In the genomic region with DNA sequence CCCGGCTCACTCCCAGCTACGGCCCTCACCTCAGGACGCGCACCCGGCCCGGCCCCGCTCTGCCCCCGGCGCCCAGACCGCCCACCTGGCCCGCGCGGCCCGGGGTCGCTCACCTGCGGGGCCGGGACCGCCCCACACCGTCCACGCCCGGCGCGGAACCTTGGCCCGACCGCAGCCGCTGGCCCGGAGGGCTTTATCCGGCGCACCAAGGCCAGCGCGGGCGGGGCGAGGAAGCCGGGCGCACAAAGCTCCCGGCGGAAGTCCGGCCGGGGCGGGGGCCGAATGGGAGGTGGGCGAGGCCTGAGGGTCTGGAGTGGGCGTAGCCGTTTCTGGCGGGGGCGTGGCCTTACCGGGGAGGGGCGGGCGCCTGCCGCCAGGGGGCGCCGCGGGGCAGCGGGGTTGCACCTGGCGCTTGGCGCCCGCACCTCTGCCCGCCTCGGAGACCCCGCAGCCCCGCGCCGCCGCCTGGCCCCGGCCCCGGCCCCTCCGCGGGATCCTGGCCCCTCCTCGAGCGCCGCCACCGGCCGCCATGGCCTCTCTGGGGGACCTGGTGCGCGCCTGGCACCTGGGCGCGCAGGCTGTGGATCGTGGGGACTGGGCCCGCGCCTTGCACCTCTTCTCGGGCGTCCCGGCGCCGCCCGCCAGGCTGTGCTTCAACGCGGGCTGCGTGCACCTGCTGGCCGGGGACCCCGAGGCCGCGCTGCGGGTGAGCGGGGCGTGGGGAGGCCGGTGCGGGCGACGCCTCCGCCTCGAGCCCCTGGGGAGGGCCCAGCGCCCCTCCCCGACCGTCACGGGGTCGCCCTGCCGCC, we compare ENCODE assay signal across 1 cellular context.
A peak's percentile ranks its signal among the peaks of the same experiment; 100 is the strongest.
TF ChIP-seq lines count a peak whose summit lies in the region.

A gene with protein sequence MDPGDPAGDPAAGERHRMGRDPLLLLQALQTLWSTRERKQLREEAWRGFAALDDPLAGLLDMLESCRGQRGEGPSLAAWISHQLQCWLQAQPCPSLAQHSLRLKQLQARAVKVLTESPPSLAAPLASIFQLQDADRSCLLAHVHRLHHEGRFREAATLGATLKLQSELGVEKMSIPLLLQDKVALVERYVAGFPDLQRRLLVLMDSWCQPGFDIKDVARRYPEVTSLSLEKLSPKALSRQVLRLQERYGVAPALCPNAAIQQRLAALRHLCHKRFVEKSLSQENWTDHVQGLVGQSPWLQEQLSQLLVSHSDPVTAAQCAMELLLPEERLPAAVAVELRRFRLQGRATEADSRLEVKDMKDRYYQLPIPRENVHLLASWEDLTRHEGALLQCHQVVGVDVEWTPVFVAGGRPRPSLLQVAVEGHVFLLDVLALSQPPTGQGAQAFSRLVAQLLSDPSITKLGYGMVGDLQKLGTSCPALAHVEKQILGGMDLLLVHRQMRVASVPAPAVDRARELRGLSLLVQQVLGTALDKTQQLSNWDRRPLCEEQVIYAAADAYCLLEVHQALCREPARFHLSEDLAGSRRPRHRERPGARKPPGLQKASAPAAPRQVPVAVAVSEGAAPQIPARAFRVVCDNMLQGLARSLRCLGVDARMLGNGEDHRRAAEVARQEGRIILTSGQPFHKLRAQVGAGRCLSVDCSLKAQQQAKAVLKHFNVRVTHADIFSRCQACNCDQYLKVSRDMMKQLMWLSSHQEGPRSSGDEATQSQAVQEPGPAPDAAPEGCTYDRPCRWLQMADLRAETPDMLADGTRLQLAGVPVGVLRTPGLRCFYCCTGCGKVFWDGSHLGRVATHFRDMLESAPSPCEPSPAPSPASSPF (minus strand): TSS at position 162 of the 809 bp plus-strand sequence. CDS start 27,805 bp downstream, outside the sequence.
A gene with protein sequence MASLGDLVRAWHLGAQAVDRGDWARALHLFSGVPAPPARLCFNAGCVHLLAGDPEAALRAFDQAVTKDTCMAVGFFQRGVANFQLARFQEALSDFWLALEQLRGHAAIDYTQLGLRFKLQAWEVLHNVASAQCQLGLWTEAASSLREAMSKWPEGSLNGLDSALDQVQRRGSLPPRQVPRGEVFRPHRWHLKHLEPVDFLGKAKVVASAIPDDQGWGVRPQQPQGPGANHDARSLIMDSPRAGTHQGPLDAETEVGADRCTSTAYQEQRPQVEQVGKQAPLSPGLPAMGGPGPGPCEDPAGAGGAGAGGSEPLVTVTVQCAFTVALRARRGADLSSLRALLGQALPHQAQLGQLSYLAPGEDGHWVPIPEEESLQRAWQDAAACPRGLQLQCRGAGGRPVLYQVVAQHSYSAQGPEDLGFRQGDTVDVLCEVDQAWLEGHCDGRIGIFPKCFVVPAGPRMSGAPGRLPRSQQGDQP (plus strand): TSS at position 393 of the 809 bp plus-strand sequence. CDS start 137 bp downstream, at position 530.

TF ChIP-seq in HepG2, 621 proteins besides CTCF, POLR2A, EP300 and RAD21 (continued from another document and continues in another):
- TF ChIP-seq, protein P1, sequence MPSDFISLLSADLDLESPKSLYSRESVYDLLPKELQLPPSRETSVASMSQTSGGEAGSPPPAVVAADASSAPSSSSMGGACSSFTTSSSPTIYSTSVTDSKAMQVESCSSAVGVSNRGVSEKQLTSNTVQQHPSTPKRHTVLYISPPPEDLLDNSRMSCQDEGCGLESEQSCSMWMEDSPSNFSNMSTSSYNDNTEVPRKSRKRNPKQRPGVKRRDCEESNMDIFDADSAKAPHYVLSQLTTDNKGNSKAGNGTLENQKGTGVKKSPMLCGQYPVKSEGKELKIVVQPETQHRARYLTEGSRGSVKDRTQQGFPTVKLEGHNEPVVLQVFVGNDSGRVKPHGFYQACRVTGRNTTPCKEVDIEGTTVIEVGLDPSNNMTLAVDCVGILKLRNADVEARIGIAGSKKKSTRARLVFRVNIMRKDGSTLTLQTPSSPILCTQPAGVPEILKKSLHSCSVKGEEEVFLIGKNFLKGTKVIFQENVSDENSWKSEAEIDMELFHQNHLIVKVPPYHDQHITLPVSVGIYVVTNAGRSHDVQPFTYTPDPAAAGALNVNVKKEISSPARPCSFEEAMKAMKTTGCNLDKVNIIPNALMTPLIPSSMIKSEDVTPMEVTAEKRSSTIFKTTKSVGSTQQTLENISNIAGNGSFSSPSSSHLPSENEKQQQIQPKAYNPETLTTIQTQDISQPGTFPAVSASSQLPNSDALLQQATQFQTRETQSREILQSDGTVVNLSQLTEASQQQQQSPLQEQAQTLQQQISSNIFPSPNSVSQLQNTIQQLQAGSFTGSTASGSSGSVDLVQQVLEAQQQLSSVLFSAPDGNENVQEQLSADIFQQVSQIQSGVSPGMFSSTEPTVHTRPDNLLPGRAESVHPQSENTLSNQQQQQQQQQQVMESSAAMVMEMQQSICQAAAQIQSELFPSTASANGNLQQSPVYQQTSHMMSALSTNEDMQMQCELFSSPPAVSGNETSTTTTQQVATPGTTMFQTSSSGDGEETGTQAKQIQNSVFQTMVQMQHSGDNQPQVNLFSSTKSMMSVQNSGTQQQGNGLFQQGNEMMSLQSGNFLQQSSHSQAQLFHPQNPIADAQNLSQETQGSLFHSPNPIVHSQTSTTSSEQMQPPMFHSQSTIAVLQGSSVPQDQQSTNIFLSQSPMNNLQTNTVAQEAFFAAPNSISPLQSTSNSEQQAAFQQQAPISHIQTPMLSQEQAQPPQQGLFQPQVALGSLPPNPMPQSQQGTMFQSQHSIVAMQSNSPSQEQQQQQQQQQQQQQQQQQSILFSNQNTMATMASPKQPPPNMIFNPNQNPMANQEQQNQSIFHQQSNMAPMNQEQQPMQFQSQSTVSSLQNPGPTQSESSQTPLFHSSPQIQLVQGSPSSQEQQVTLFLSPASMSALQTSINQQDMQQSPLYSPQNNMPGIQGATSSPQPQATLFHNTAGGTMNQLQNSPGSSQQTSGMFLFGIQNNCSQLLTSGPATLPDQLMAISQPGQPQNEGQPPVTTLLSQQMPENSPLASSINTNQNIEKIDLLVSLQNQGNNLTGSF (CRISPR knock-in tag; IDR thresholded peaks at IDR 0.05): no peak
- TF ChIP-seq KAT7 (CRISPR knock-in tag; IDR thresholded peaks at IDR 0.05; ENCODE audit: borderline replicate concordance): peak; percentile 71; the same call in 1 of the 2 replicates
- TF ChIP-seq, protein P2, sequence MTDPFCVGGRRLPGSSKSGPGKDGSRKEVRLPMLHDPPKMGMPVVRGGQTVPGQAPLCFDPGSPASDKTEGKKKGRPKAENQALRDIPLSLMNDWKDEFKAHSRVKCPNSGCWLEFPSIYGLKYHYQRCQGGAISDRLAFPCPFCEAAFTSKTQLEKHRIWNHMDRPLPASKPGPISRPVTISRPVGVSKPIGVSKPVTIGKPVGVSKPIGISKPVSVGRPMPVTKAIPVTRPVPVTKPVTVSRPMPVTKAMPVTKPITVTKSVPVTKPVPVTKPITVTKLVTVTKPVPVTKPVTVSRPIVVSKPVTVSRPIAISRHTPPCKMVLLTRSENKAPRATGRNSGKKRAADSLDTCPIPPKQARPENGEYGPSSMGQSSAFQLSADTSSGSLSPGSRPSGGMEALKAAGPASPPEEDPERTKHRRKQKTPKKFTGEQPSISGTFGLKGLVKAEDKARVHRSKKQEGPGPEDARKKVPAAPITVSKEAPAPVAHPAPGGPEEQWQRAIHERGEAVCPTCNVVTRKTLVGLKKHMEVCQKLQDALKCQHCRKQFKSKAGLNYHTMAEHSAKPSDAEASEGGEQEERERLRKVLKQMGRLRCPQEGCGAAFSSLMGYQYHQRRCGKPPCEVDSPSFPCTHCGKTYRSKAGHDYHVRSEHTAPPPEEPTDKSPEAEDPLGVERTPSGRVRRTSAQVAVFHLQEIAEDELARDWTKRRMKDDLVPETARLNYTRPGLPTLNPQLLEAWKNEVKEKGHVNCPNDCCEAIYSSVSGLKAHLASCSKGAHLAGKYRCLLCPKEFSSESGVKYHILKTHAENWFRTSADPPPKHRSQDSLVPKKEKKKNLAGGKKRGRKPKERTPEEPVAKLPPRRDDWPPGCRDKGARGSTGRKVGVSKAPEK (CRISPR knock-in tag; IDR thresholded peaks at IDR 0.05; ENCODE audit: borderline replicate concordance): no peak
- TF ChIP-seq, protein P3, sequence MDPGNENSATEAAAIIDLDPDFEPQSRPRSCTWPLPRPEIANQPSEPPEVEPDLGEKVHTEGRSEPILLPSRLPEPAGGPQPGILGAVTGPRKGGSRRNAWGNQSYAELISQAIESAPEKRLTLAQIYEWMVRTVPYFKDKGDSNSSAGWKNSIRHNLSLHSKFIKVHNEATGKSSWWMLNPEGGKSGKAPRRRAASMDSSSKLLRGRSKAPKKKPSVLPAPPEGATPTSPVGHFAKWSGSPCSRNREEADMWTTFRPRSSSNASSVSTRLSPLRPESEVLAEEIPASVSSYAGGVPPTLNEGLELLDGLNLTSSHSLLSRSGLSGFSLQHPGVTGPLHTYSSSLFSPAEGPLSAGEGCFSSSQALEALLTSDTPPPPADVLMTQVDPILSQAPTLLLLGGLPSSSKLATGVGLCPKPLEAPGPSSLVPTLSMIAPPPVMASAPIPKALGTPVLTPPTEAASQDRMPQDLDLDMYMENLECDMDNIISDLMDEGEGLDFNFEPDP (CRISPR knock-in tag; conservative IDR thresholded peaks at IDR 0.05): no peak
- no peak for TF ChIP-seq TBL1XR1 (IDR thresholded peaks at IDR 0.05; ENCODE audit: borderline replicate concordance, low read length, partially characterized antibody)
- no peak; the same call in 1 of the 2 replicates for TF ChIP-seq ZZZ3 (CRISPR knock-in tag; IDR thresholded peaks at IDR 0.05; ENCODE audit: borderline replicate concordance)
- no peak for TF ChIP-seq EZH2 (conservative IDR thresholded peaks at IDR 0.05; ENCODE audit: low read depth, low read length)
- TF ChIP-seq, protein P4, sequence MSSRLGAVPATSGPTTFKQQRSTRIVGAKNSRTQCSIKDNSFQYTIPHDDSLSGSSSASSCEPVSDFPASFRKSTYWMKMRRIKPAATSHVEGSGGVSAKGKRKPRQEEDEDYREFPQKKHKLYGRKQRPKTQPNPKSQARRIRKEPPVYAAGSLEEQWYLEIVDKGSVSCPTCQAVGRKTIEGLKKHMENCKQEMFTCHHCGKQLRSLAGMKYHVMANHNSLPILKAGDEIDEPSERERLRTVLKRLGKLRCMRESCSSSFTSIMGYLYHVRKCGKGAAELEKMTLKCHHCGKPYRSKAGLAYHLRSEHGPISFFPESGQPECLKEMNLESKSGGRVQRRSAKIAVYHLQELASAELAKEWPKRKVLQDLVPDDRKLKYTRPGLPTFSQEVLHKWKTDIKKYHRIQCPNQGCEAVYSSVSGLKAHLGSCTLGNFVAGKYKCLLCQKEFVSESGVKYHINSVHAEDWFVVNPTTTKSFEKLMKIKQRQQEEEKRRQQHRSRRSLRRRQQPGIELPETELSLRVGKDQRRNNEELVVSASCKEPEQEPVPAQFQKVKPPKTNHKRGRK (CRISPR knock-in tag; IDR thresholded peaks at IDR 0.05): no peak
- TF ChIP-seq LCORL (IDR thresholded peaks at IDR 0.05): no peak
- TF ChIP-seq LCORL (CRISPR knock-in tag; IDR thresholded peaks at IDR 0.05): peak; percentile 79
- no peak for TF ChIP-seq ZNF260 (CRISPR knock-in tag; IDR thresholded peaks at IDR 0.05; ENCODE audit: borderline replicate concordance, low read depth)
- 0 out of 2 replicates have a peak, but pooled peaks have one; percentile 7 for TF ChIP-seq FOSL1 (CRISPR knock-in tag; IDR thresholded peaks at IDR 0.05; ENCODE audit: borderline replicate concordance)
- TF ChIP-seq MLLT10 (CRISPR knock-in tag; IDR thresholded peaks at IDR 0.05): no peak
- TF ChIP-seq KLF16 (CRISPR knock-in tag; IDR thresholded peaks at IDR 0.05): peak in 1 of 2 experiments; percentile 91; a peak in 2 of 4 replicates
- TF ChIP-seq ZNF468 (CRISPR knock-in tag; IDR thresholded peaks at IDR 0.05): 0 out of 2 replicates have a peak, but pooled peaks have one; percentile 13
- peak; percentile 57; the same call in 1 of the 2 replicates for TF ChIP-seq ZNF841 (CRISPR knock-in tag; IDR thresholded peaks at IDR 0.05; ENCODE audit: borderline replicate concordance)
- TF ChIP-seq, protein P5, sequence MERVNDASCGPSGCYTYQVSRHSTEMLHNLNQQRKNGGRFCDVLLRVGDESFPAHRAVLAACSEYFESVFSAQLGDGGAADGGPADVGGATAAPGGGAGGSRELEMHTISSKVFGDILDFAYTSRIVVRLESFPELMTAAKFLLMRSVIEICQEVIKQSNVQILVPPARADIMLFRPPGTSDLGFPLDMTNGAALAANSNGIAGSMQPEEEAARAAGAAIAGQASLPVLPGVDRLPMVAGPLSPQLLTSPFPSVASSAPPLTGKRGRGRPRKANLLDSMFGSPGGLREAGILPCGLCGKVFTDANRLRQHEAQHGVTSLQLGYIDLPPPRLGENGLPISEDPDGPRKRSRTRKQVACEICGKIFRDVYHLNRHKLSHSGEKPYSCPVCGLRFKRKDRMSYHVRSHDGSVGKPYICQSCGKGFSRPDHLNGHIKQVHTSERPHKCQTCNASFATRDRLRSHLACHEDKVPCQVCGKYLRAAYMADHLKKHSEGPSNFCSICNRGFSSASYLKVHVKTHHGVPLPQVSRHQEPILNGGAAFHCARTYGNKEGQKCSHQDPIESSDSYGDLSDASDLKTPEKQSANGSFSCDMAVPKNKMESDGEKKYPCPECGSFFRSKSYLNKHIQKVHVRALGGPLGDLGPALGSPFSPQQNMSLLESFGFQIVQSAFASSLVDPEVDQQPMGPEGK (CRISPR knock-in tag; IDR thresholded peaks at IDR 0.05): peak; percentile 83
- TF ChIP-seq, protein P6, sequence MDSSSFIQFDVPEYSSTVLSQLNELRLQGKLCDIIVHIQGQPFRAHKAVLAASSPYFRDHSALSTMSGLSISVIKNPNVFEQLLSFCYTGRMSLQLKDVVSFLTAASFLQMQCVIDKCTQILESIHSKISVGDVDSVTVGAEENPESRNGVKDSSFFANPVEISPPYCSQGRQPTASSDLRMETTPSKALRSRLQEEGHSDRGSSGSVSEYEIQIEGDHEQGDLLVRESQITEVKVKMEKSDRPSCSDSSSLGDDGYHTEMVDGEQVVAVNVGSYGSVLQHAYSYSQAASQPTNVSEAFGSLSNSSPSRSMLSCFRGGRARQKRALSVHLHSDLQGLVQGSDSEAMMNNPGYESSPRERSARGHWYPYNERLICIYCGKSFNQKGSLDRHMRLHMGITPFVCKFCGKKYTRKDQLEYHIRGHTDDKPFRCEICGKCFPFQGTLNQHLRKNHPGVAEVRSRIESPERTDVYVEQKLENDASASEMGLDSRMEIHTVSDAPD (CRISPR knock-in tag; IDR thresholded peaks at IDR 0.05): no peak
